ENCODE assay signal across 8 cellular contexts in the genomic region with DNA sequence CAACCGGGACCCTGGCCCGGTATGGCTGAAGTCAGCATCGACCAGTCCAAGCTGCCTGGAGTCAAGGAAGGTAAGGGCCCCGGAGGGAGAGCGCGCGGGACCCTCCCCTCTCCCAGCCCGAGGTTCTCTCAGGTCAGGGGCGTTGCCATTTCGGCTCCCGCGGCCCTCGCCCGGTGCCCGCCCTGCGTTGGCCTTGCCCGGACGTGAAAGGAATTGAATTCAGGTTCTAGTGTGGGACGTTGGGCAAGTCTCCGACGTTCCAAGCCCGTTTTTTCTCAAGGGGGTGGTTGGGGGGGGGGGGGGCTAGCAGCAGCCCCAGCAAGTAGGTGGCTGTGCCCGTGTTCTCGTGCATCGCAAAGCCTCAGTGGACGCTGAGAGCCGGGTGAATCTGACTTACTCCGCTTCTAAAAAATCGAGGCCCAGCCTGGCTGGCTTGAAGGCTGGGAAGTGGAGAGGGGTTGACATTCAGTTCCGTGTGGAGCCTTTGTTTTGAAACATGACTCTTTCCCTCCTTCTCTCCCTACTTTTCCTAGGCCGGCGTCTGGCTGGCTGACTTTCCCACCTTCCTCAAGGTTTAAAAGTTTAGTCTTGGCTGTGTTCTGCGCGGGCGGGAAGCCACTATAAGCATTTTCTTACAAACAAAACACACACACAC. TPM values are rescaled to one million over a fixed set of nuclear protein-coding genes. Genes with fewer than 3 reads are reported as not detected.
A peak's percentile ranks its signal among the peaks of the same experiment; 100 is the strongest.
DNase-seq lines count a peak whose midpoint lies in the region; ATAC-seq, FAIRE-seq and TF ChIP-seq lines count a peak whose summit lies in the region.

No MANE protein-coding gene starts in this region.

- peak overlapping the region; percentile 13 to 89 (median 76) for H3K27ac Mint-ChIP-seq in immature natural killer cell

- H3K36me3 Mint-ChIP-seq in immature natural killer cell = no peaks in the 10 kb centered on the region

- H3K4me1 Mint-ChIP-seq in immature natural killer cell = peaks cover 37 to 64% of the 10 kb centered on the region in 2 donors

- no peak for TF ChIP-seq CTCF in breast epithelium (IDR thresholded peaks at IDR 0.05)

- H3K27me3 ChIP-seq in breast epithelium = no peaks in the 10 kb centered on the region

- no peaks in the 10 kb centered on the region for H3K36me3 ChIP-seq in breast epithelium

- H3K27ac ChIP-seq in breast epithelium (peak overlapping the region; percentile 95 to 96), skin epidermis (peak overlapping the region; percentile 77 to 98 (median 93))

- no peaks in the 10 kb centered on the region for H3K9me3 Mint-ChIP-seq in immature natural killer cell

- intact Hi-C loops in breast epithelium (cut with DNase I; ENCODE audit: low total_unique reads) = no loop called here

- no peaks in the 10 kb centered on the region for H3K9me3 ChIP-seq in breast epithelium

- no peaks in the 10 kb centered on the region for H3K4me1 ChIP-seq in breast epithelium

- peaks cover 0 to 4% (median 0%) of the 10 kb centered on the region in 3 donors for H3K27me3 Mint-ChIP-seq in immature natural killer cell (ENCODE audit: low read depth in 3 of 3)

- TF ChIP-seq POLR2A in breast epithelium (IDR thresholded peaks at IDR 0.05) = no peak

- peak overlapping the region; percentile 81 to 89 (median 83) for H3K4me3 Mint-ChIP-seq in immature natural killer cell

- no peak for FAIRE-seq in RCC 7860 (lab: Jason Lieb, UNC)

- ATAC-seq in GM19395 (IDR thresholded peaks at IDR 0.05; ENCODE audit: unreplicated experiment) (peak; percentile 21), HG03378 (IDR thresholded peaks at IDR 0.05; ENCODE audit: unreplicated experiment) (peak; percentile 21)

- H3K4me3 ChIP-seq in breast epithelium (peak overlapping the region; percentile 91 to 96 (median 94)), skin epidermis (peak overlapping the region; percentile 58 to 83 (median 70))

- DNase-seq in DMS 273 (lab: John Stamatoyannopoulos, UW; ENCODE audit: unreplicated experiment) = peak; percentile 81
- DNase-seq in RCC 7860 (ENCODE audit: low spot score) = peak; percentile 26
- DNase-seq in breast epithelium (ENCODE audit: low spot score in 2 of 2) = peak; percentile 26 to 58
- no peak for DNase-seq in immature natural killer cell
- DNase-seq in T-helper 9 cell = no peak

RNA-seq across cellular contexts. Expression of gene UTS2B, which starts 0.5 kb away (rescaled TPM):
- under 1 TPM in 1 of 3 donors, not detected in 2; 0.15 TPM for total RNA-seq in breast epithelium
- not detected for polyA plus RNA-seq in immature natural killer cell

RNA-seq across cellular contexts. Expression of gene CCDC50, which starts 0.6 kb away (rescaled TPM):
- total RNA-seq in breast epithelium = 100 to 1,000 TPM in 1 of 3 donors, 10 to 100 TPM in 2; 86.9 to 101 (median 93.4) TPM
- 10 to 100 TPM; 11.1 to 19.8 (median 15.9) TPM for polyA plus RNA-seq in immature natural killer cell

Comparison
In these comparisons a context has a peak if more than half of its experiments do, and no peak if none do; other contexts are left out.
1. DNase-seq: peak in DMS 273 (single experiment), RCC 7860 (single experiment) and breast epithelium (2 of 2); none in immature natural killer cell (0 of 3) and T-helper 9 cell (single experiment).